ENCODE assay signal across 1 cellular context in the genomic region with DNA sequence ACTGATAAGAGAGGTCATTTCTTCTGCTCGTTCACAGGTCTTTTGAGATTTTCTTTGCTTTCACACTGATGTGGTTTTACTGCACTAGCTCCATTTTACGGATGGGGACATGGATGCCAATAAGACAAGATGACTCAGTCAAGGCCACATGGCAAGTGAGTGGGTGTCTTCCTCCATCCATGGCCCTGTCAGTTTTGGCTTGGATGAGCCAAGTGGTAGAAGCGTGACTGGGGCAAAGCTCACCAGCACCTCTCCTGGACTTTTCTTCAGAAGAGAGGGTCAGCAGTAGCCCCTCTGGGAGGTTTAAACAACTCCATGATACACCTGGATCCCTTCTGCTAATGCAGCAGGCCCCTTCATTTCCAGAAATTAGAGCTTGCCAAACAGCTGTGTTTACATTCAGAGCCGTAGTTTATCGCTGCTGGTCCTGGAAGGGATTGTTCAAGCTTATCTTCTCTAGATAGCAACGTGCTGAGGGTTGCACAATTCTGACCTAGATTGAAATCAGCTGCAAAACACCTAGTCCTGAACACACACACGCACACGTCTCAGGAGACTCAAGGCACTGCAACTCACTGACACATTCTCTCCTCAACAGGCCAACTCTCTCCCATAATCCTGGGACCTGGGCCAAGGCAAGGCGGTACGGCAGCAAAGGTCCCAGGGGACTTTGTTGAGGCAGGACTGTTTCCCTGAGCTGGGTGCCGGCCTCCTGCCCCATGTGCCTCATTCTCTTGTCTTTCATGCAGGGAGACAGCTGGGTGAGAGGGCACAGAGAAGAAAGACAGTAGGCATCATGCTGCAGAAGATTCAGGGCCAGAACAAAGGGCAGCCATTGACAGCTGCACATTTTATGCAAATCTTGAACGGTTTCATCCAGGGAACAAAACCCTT.
TF ChIP-seq lines count a peak whose summit lies in the region.

No MANE protein-coding gene starts in this region.

TF ChIP-seq in K562, 482 proteins besides CTCF, POLR2A, EP300 and RAD21 (continued from another document and continues in another):
- TF ChIP-seq, protein P1, sequence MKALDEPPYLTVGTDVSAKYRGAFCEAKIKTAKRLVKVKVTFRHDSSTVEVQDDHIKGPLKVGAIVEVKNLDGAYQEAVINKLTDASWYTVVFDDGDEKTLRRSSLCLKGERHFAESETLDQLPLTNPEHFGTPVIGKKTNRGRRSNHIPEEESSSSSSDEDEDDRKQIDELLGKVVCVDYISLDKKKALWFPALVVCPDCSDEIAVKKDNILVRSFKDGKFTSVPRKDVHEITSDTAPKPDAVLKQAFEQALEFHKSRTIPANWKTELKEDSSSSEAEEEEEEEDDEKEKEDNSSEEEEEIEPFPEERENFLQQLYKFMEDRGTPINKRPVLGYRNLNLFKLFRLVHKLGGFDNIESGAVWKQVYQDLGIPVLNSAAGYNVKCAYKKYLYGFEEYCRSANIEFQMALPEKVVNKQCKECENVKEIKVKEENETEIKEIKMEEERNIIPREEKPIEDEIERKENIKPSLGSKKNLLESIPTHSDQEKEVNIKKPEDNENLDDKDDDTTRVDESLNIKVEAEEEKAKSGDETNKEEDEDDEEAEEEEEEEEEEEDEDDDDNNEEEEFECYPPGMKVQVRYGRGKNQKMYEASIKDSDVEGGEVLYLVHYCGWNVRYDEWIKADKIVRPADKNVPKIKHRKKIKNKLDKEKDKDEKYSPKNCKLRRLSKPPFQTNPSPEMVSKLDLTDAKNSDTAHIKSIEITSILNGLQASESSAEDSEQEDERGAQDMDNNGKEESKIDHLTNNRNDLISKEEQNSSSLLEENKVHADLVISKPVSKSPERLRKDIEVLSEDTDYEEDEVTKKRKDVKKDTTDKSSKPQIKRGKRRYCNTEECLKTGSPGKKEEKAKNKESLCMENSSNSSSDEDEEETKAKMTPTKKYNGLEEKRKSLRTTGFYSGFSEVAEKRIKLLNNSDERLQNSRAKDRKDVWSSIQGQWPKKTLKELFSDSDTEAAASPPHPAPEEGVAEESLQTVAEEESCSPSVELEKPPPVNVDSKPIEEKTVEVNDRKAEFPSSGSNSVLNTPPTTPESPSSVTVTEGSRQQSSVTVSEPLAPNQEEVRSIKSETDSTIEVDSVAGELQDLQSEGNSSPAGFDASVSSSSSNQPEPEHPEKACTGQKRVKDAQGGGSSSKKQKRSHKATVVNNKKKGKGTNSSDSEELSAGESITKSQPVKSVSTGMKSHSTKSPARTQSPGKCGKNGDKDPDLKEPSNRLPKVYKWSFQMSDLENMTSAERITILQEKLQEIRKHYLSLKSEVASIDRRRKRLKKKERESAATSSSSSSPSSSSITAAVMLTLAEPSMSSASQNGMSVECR (CRISPR knock-in tag; IDR thresholded peaks at IDR 0.05) = no peak
- TF ChIP-seq, protein P2, sequence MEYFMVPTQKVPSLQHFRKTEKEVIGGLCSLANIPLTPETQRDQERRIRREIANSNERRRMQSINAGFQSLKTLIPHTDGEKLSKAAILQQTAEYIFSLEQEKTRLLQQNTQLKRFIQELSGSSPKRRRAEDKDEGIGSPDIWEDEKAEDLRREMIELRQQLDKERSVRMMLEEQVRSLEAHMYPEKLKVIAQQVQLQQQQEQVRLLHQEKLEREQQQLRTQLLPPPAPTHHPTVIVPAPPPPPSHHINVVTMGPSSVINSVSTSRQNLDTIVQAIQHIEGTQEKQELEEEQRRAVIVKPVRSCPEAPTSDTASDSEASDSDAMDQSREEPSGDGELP (CRISPR knock-in tag; IDR thresholded peaks at IDR 0.05; ENCODE audit: borderline replicate concordance) = peak; percentile 64; the same call in 1 of the 2 replicates
- TF ChIP-seq KAT8 (IDR thresholded peaks at IDR 0.05; ENCODE audit: low read depth) = no peak
- TF ChIP-seq PRPF4 (IDR thresholded peaks at IDR 0.05; ENCODE audit: insufficient read depth, low read depth, low read length, poor library complexity, severe bottlenecking) = no peak
- no peak for TF ChIP-seq DNMT1 (IDR thresholded peaks at IDR 0.05)
- TF ChIP-seq XRCC4 (IDR thresholded peaks at IDR 0.05; ENCODE audit: extremely low read depth, insufficient read depth, insufficient read length) = no peak
- TF ChIP-seq, protein P3, sequence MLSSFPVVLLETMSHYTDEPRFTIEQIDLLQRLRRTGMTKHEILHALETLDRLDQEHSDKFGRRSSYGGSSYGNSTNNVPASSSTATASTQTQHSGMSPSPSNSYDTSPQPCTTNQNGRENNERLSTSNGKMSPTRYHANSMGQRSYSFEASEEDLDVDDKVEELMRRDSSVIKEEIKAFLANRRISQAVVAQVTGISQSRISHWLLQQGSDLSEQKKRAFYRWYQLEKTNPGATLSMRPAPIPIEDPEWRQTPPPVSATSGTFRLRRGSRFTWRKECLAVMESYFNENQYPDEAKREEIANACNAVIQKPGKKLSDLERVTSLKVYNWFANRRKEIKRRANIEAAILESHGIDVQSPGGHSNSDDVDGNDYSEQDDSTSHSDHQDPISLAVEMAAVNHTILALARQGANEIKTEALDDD (IDR thresholded peaks at IDR 0.05) = no peak
- TF ChIP-seq, protein P4, sequence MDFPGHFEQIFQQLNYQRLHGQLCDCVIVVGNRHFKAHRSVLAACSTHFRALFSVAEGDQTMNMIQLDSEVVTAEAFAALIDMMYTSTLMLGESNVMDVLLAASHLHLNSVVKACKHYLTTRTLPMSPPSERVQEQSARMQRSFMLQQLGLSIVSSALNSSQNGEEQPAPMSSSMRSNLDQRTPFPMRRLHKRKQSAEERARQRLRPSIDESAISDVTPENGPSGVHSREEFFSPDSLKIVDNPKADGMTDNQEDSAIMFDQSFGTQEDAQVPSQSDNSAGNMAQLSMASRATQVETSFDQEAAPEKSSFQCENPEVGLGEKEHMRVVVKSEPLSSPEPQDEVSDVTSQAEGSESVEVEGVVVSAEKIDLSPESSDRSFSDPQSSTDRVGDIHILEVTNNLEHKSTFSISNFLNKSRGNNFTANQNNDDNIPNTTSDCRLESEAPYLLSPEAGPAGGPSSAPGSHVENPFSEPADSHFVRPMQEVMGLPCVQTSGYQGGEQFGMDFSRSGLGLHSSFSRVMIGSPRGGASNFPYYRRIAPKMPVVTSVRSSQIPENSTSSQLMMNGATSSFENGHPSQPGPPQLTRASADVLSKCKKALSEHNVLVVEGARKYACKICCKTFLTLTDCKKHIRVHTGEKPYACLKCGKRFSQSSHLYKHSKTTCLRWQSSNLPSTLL (IDR thresholded peaks at IDR 0.05) = no peak
- 0 out of 2 replicates have a peak, but pooled peaks have one; percentile 38 for TF ChIP-seq MBD2 (IDR thresholded peaks at IDR 0.05; ENCODE audit: borderline replicate concordance, low read depth)
- peak; percentile 14; the same call in 1 of the 2 replicates for TF ChIP-seq EHMT2 (IDR thresholded peaks at IDR 0.05)
- no peak for TF ChIP-seq ZNF146 (CRISPR knock-in tag; IDR thresholded peaks at IDR 0.05; ENCODE audit: unreplicated experiment)
- TF ChIP-seq, protein P5, sequence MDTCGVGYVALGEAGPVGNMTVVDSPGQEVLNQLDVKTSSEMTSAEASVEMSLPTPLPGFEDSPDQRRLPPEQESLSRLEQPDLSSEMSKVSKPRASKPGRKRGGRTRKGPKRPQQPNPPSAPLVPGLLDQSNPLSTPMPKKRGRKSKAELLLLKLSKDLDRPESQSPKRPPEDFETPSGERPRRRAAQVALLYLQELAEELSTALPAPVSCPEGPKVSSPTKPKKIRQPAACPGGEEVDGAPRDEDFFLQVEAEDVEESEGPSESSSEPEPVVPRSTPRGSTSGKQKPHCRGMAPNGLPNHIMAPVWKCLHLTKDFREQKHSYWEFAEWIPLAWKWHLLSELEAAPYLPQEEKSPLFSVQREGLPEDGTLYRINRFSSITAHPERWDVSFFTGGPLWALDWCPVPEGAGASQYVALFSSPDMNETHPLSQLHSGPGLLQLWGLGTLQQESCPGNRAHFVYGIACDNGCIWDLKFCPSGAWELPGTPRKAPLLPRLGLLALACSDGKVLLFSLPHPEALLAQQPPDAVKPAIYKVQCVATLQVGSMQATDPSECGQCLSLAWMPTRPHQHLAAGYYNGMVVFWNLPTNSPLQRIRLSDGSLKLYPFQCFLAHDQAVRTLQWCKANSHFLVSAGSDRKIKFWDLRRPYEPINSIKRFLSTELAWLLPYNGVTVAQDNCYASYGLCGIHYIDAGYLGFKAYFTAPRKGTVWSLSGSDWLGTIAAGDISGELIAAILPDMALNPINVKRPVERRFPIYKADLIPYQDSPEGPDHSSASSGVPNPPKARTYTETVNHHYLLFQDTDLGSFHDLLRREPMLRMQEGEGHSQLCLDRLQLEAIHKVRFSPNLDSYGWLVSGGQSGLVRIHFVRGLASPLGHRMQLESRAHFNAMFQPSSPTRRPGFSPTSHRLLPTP (IDR thresholded peaks at IDR 0.05; ENCODE audit: borderline replicate concordance, extremely low read depth, insufficient read length) = no peak
- no peak for TF ChIP-seq KLF10 (CRISPR knock-in tag; IDR thresholded peaks at IDR 0.05)
- peak; percentile 85 for TF ChIP-seq DPF2 (IDR thresholded peaks at IDR 0.05)
- TF ChIP-seq, protein P6, sequence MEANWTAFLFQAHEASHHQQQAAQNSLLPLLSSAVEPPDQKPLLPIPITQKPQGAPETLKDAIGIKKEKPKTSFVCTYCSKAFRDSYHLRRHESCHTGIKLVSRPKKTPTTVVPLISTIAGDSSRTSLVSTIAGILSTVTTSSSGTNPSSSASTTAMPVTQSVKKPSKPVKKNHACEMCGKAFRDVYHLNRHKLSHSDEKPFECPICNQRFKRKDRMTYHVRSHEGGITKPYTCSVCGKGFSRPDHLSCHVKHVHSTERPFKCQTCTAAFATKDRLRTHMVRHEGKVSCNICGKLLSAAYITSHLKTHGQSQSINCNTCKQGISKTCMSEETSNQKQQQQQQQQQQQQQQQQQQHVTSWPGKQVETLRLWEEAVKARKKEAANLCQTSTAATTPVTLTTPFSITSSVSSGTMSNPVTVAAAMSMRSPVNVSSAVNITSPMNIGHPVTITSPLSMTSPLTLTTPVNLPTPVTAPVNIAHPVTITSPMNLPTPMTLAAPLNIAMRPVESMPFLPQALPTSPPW (CRISPR knock-in tag; IDR thresholded peaks at IDR 0.05) = no peak
- TF ChIP-seq ZNF75A (CRISPR knock-in tag; IDR thresholded peaks at IDR 0.05) = 0 out of 2 replicates have a peak, but pooled peaks have one; percentile 14
- TF ChIP-seq SETDB1 (IDR thresholded peaks at IDR 0.05; ENCODE audit: low read length) = no peak
- TF ChIP-seq TEAD1 (CRISPR knock-in tag; IDR thresholded peaks at IDR 0.05) = peak in 1 of 2 experiments; percentile 59; a peak in 2 of 4 replicates
- no peak for TF ChIP-seq ZNF583 (CRISPR knock-in tag; IDR thresholded peaks at IDR 0.05)
- TF ChIP-seq TFAM (CRISPR knock-in tag; conservative IDR thresholded peaks at IDR 0.05) = no peak
- peak; percentile 44; the same call in 1 of the 2 replicates for TF ChIP-seq NCOA1 (IDR thresholded peaks at IDR 0.05; ENCODE audit: low read depth)
- no peak for TF ChIP-seq TAF7 (tag; IDR thresholded peaks at IDR 0.05)
- TF ChIP-seq CBX1 (IDR thresholded peaks at IDR 0.05; ENCODE audit: low read depth) = no peak
- no peak for TF ChIP-seq COPS2 (conservative IDR thresholded peaks at IDR 0.05)
- TF ChIP-seq, protein P7, sequence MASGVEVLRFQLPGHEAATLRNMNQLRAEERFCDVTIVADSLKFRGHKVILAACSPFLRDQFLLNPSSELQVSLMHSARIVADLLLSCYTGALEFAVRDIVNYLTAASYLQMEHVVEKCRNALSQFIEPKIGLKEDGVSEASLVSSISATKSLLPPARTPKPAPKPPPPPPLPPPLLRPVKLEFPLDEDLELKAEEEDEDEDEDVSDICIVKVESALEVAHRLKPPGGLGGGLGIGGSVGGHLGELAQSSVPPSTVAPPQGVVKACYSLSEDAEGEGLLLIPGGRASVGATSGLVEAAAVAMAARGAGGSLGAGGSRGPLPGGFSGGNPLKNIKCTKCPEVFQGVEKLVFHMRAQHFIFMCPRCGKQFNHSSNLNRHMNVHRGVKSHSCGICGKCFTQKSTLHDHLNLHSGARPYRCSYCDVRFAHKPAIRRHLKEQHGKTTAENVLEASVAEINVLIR (CRISPR knock-in tag; IDR thresholded peaks at IDR 0.05) = 0 out of 2 replicates have a peak, but pooled peaks have one; percentile 11
- no peak for TF ChIP-seq RFX1 (IDR thresholded peaks at IDR 0.05)
- no peak for TF ChIP-seq TGIF2 (CRISPR knock-in tag; IDR thresholded peaks at IDR 0.05)
- no peak for TF ChIP-seq ZNF589 (CRISPR knock-in tag; IDR thresholded peaks at IDR 0.05; ENCODE audit: low read depth)
- TF ChIP-seq RBM39 (optimal IDR thresholded peaks at IDR 0.05; ENCODE audit: low read depth, low read length) = no peak
- TF ChIP-seq WHSC1 (IDR thresholded peaks at IDR 0.05; ENCODE audit: low read length) = no peak
- TF ChIP-seq, protein P8, sequence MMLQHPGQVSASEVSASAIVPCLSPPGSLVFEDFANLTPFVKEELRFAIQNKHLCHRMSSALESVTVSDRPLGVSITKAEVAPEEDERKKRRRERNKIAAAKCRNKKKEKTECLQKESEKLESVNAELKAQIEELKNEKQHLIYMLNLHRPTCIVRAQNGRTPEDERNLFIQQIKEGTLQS (IDR thresholded peaks at IDR 0.05) = peak; percentile 59; the same call in 1 of the 2 replicates
- TF ChIP-seq, protein P8 (CRISPR knock-in tag; conservative IDR thresholded peaks at IDR 0.05) = no peak
- TF ChIP-seq NRF1 (conservative IDR thresholded peaks at IDR 0.05 in 1 of 2, IDR thresholded peaks at IDR 0.05 in 1 of 2) = peak in 1 of 2 experiments; percentile 23; a peak in 1 of 4 replicates
- no peak for TF ChIP-seq PURB (CRISPR knock-in tag; IDR thresholded peaks at IDR 0.05; ENCODE audit: low read depth)
- TF ChIP-seq MCM2 (IDR thresholded peaks at IDR 0.05; ENCODE audit: low read depth) = no peak
- TF ChIP-seq ZNF324 (CRISPR knock-in tag; IDR thresholded peaks at IDR 0.05) = no peak
- TF ChIP-seq PRMT5 (CRISPR knock-in tag; IDR thresholded peaks at IDR 0.05) = no peak
- TF ChIP-seq, protein P9, sequence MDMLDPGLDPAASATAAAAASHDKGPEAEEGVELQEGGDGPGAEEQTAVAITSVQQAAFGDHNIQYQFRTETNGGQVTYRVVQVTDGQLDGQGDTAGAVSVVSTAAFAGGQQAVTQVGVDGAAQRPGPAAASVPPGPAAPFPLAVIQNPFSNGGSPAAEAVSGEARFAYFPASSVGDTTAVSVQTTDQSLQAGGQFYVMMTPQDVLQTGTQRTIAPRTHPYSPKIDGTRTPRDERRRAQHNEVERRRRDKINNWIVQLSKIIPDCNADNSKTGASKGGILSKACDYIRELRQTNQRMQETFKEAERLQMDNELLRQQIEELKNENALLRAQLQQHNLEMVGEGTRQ (CRISPR knock-in tag; IDR thresholded peaks at IDR 0.05) = no peak
- TF ChIP-seq, protein P10, sequence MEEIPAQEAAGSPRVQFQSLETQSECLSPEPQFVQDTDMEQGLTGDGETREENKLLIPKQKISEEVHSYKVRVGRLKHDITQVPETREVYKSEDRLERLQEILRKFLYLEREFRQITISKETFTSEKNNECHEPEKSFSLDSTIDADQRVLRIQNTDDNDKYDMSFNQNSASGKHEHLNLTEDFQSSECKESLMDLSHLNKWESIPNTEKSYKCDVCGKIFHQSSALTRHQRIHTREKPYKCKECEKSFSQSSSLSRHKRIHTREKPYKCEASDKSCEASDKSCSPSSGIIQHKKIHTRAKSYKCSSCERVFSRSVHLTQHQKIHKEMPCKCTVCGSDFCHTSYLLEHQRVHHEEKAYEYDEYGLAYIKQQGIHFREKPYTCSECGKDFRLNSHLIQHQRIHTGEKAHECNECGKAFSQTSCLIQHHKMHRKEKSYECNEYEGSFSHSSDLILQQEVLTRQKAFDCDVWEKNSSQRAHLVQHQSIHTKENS (CRISPR knock-in tag; IDR thresholded peaks at IDR 0.05) = no peak
- no peak for TF ChIP-seq ZNF354B (CRISPR knock-in tag; IDR thresholded peaks at IDR 0.05)
